ENCODE assay signal across 24 cellular contexts in the genomic region with DNA sequence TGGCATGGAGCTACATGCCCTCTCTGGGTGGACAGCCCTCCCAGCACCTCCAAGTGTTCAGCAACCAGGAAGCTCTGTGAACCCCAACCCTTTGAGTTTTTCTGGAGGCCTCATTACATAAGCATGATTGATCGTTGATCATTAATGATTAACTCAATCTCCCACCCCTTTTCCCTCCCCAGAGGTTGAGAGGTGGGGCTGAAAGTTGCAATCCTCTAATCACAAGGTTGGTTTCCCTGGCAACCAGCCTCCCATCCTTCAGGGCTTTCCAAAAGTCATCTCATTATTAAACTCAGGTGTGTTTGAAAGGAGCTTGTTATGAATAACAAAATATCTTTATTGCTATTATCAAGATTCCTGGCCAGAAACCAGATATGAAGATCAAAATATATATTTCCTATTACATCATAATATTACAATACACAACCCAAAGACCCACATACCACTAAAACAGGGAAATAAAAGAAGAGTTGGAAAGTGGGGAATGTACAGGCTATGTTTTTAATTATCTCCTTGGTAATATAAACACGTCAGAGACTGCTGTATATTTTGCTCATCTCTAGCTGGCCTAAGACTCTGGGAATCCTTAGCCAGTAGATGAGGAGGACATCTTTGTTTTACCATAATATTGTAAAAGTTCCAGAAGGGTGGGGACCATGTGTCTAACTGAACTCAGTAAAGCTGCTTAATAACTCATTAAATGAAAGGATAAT.
A peak's percentile ranks its signal among the peaks of the same experiment; 100 is the strongest.
DNase-seq lines count a peak whose midpoint lies in the region; ATAC-seq, FAIRE-seq and TF ChIP-seq lines count a peak whose summit lies in the region.
"Had no signal": no experiment of that assay in that cellular context is flagged by ENCODE, and none has a peak within 500 bp of the region (broad histone marks: within the 10 kb centered on the region; RNA-seq: fewer than 3 reads in every experiment).

No MANE protein-coding gene starts in this region.

- H3K4me1 ChIP-seq in K562 (replicated peaks in 1 of 2; ENCODE audit: control insufficient read depth in 2 of 2, insufficient read depth in 2 of 2, low read length in 2 of 2) (peaks cover 18 to 34% of the 10 kb centered on the region in 2 experiments; a peak in 4 of 5 replicates), skeletal muscle satellite cell (ENCODE audit: control insufficient read depth, insufficient read depth, low read length) (peaks cover 40% of the 10 kb centered on the region)
- no peaks in the 10 kb centered on the region for H3K4me1 ChIP-seq in CD8-positive, alpha-beta T cell (ENCODE audit: insufficient read depth, low read length)

- intact Hi-C loops in K562 (cut with micrococcal nuclease) = no loop called here
- intact Hi-C loops in CD8-positive, alpha-beta T cell (cut with DNase I, micrococcal nuclease) = no loop called here

- H3K4me3 ChIP-seq in K562 (no peak overlapping the region), skeletal muscle satellite cell (ENCODE audit: low read length) (no peak overlapping the region)
- H3K4me3 ChIP-seq in CD8-positive, alpha-beta T cell (ENCODE audit: low read depth, low read length) = no peak overlapping the region
- H3K4me3 ChIP-seq: thoracic aorta, vagina had no signal

- in situ Hi-C loops in K562 (cut with MboI) = no loop called here

- POLR2A ChIA-PET in K562 (lab: Yijun Ruan, JAX) = interaction anchor here (0.7 kb wide), 1 partner anchor 15 kb away, joined by 3 read pairs; no protein-coding TSS in a partner anchor
- POLR2A ChIA-PET in CD8-positive, alpha-beta T cell (lab: Charles Lee) = no interaction called here

- H3K36me3 Mint-ChIP-seq in CD8-positive, alpha-beta T cell = no peaks in the 10 kb centered on the region
- H3K36me3 Mint-ChIP-seq: naive thymus-derived CD4-positive, alpha-beta T cell had no signal

- no TSS peak for BruUV-seq in K562 (replicated peaks; lab: Mats Ljungman, UMichigan)

- no peaks in the 10 kb centered on the region for H4K20me1 ChIP-seq in K562 (replicated peaks; ENCODE audit: control insufficient read depth, insufficient read depth, low read length)

- peak; percentile 96 for DNase-seq in HT-29 (ENCODE audit: low spot score)
- no peak for DNase-seq in K562 (ENCODE audit: extremely low read depth in 1 of 4, low spot score in 3 of 4)
- peak; percentile 54 for DNase-seq in kidney tubule cell (ENCODE audit: low spot score)
- DNase-seq in GM03348 (ENCODE audit: low spot score) = no peak
- DNase-seq in activated effector memory CD4-positive, alpha-beta T cell treated with anti-CD3 and anti-CD28 coated beads, Interleukin-2, amount 50 U/mL, for 16 hours = no peak
- no peak for DNase-seq in CD8-positive, alpha-beta T cell
- DNase-seq: activated CD4-positive, alpha-beta T cell treated with anti-CD3 and anti-CD28 coated beads for 1 hour; activated CD8-positive, alpha-beta T cell treated with anti-CD3 and anti-CD28 coated beads for 36 hours; activated effector memory CD4-positive, alpha-beta T cell treated with Interleukin-2 at 50 U/mL for 16 hours; KBM-7; MM.1S; naive thymus-derived CD4-positive, alpha-beta T cell; NCI-H1417 treated with DMSO at 0.1 percent for 48 hours; NCI-H2107; NCI-H446 treated with DMSO at 0.1 percent for 48 hours; occipital lobe; stimulated activated CD4-positive, alpha-beta T cell treated with anti-CD3 and anti-CD28 coated beads, Interleukin-4, amount 100 ng/mL, for 4 hours; stimulated activated naive CD4-positive, alpha-beta T cell had no signal

- H3K9me3 ChIP-seq in K562 (replicated peaks; ENCODE audit: control insufficient read depth, insufficient read depth, low read depth, low read length) = no peaks in the 10 kb centered on the region
- H3K9me3 ChIP-seq in skeletal muscle satellite cell (replicated peaks; ENCODE audit: low read length) = no peaks in the 10 kb centered on the region
- H3K9me3 ChIP-seq in CD8-positive, alpha-beta T cell (ENCODE audit: low read length) = no peaks in the 10 kb centered on the region
- H3K9me3 ChIP-seq: thoracic aorta, vagina had no signal

- H3K4me3 Mint-ChIP-seq in CD8-positive, alpha-beta T cell = no peak overlapping the region
- H3K4me3 Mint-ChIP-seq: activated CD8-positive, alpha-beta T cell treated with anti-CD3 and anti-CD28 coated beads for 36 hours; naive thymus-derived CD4-positive, alpha-beta T cell had no signal

- H3K27me3 ChIP-seq in K562 (ENCODE audit: control insufficient read depth in 2 of 2, insufficient read depth in 2 of 2, low read length in 2 of 2) (no peaks in the 10 kb centered on the region), skeletal muscle satellite cell (ENCODE audit: control insufficient read depth, insufficient read depth, low read length) (no peaks in the 10 kb centered on the region)
- no peaks in the 10 kb centered on the region for H3K27me3 ChIP-seq in CD8-positive, alpha-beta T cell (ENCODE audit: insufficient read depth, low read length)
- H3K27me3 ChIP-seq: vagina had no signal

- TF ChIP-seq POLR2A in K562 (conservative IDR thresholded peaks at IDR 0.05) = no peak

- no peak for TF ChIP-seq CTCF in K562 (IDR thresholded peaks at IDR 0.05 in 2 of 3, conservative IDR thresholded peaks at IDR 0.05 in 1 of 3; ENCODE audit: insufficient read depth in 2 of 3, low read depth in 1 of 3, low read length in 3 of 3)
- TF ChIP-seq CTCF in CD8-positive, alpha-beta T cell (IDR thresholded peaks at IDR 0.05) = no peak

- H3K9me1 ChIP-seq in K562 (ENCODE audit: control insufficient read depth, insufficient read depth, low read length) = no peaks in the 10 kb centered on the region

- H3K36me3 ChIP-seq in K562 (ENCODE audit: control insufficient read depth, insufficient read depth, low read length) (no peaks in the 10 kb centered on the region), skeletal muscle satellite cell (ENCODE audit: insufficient read depth, low read length) (no peaks in the 10 kb centered on the region)
- no peaks in the 10 kb centered on the region for H3K36me3 ChIP-seq in CD8-positive, alpha-beta T cell (ENCODE audit: insufficient read depth, low read length)
- H3K36me3 ChIP-seq: thoracic aorta, vagina had no signal

- H3K4me2 ChIP-seq in K562 (ENCODE audit: insufficient read depth, low read length) (no peak overlapping the region), skeletal muscle satellite cell (ENCODE audit: low read length) (no peak overlapping the region)

- 15% methylated on average over 2 of the region's 2 CpGs for WGBS in K562 (ENCODE audit: insufficient coverage, low coverage, missing lambda C conversion rate)

- H3K9me3 Mint-ChIP-seq in CD8-positive, alpha-beta T cell = no peaks in the 10 kb centered on the region
- H3K9me3 Mint-ChIP-seq: activated CD8-positive, alpha-beta T cell treated with anti-CD3 and anti-CD28 coated beads for 36 hours; naive thymus-derived CD4-positive, alpha-beta T cell had no signal

- FAIRE-seq in K562 (lab: Jason Lieb, UNC) = no peak

- H2AFZ ChIP-seq in K562 (ENCODE audit: low read depth, low read length) = no peak overlapping the region

- H3K27ac ChIP-seq in K562 (ENCODE audit: extremely low read depth, low read depth, low read length) = no peak overlapping the region
- H3K27ac ChIP-seq in CD8-positive, alpha-beta T cell (ENCODE audit: low read depth, low read length) = no peak overlapping the region
- H3K27ac ChIP-seq: C4-2B, epithelial cell of prostate, thoracic aorta, vagina had no signal

- no peaks in the 10 kb centered on the region for H3K4me1 Mint-ChIP-seq in CD8-positive, alpha-beta T cell (ENCODE audit: low read depth)

- no peak for TF ChIP-seq RAD21 in K562 (CRISPR knock-in tag; conservative IDR thresholded peaks at IDR 0.05 in 1 of 2, IDR thresholded peaks at IDR 0.05 in 1 of 2)

- H3K27ac Mint-ChIP-seq in CD8-positive, alpha-beta T cell = no peak overlapping the region
- H3K27ac Mint-ChIP-seq: activated CD8-positive, alpha-beta T cell treated with anti-CD3 and anti-CD28 coated beads for 36 hours; naive thymus-derived CD4-positive, alpha-beta T cell had no signal

- no peak for TF ChIP-seq EP300 in K562 (IDR thresholded peaks at IDR 0.05; ENCODE audit: low read length)

- ATAC-seq in K562 = no peak
- ATAC-seq in CD8-positive, alpha-beta T cell = no peak
- ATAC-seq: activated CD8-positive, alpha-beta T cell treated with anti-CD3 and anti-CD28 coated beads for 36 hours; naive thymus-derived CD4-positive, alpha-beta T cell; Right ventricle myocardium inferior had no signal

- H3K9ac ChIP-seq in K562 (ENCODE audit: insufficient read depth in 1 of 2, low read depth in 2 of 2, low read length in 2 of 2) = no peak overlapping the region
- H3K9ac ChIP-seq in skeletal muscle satellite cell (ENCODE audit: low read depth, low read length) = peak overlapping the region; percentile 24

- no peaks in the 10 kb centered on the region for H3K27me3 Mint-ChIP-seq in CD8-positive, alpha-beta T cell (ENCODE audit: low read depth)

- no peaks in the 10 kb centered on the region for H3K79me2 ChIP-seq in K562 (ENCODE audit: control insufficient read depth, insufficient read depth, low read length)

- CTCF ChIA-PET in K562 (lab: Yijun Ruan, JAX; ENCODE audit: low intra/inter-chr PET ratio) = no interaction called here
- CTCF ChIA-PET in CD8-positive, alpha-beta T cell (lab: Charles Lee) = no interaction called here

TF ChIP-seq in K562, 482 proteins besides CTCF, POLR2A, EP300 and RAD21:
- TF ChIP-seq CCAR2 (IDR thresholded peaks at IDR 0.05; ENCODE audit: low read depth, low read length) (no peak), RFX1 (IDR thresholded peaks at IDR 0.05) (peak; percentile 31; the same call in 1 of the 2 replicates), TCF7 (IDR thresholded peaks at IDR 0.05; ENCODE audit: borderline replicate concordance) (no peak), CEBPG (CRISPR knock-in tag; IDR thresholded peaks at IDR 0.05) (no peak), CEBPG (tag; conservative IDR thresholded peaks at IDR 0.05 in 1 of 2, IDR thresholded peaks at IDR 0.05 in 1 of 2) (peak in 1 of 2 experiments; percentile 44; a peak in 1 of 4 replicates), BCOR (IDR thresholded peaks at IDR 0.05) (no peak)
- TF ChIP-seq, protein P1, sequence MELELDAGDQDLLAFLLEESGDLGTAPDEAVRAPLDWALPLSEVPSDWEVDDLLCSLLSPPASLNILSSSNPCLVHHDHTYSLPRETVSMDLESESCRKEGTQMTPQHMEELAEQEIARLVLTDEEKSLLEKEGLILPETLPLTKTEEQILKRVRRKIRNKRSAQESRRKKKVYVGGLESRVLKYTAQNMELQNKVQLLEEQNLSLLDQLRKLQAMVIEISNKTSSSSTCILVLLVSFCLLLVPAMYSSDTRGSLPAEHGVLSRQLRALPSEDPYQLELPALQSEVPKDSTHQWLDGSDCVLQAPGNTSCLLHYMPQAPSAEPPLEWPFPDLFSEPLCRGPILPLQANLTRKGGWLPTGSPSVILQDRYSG (tag; conservative IDR thresholded peaks at IDR 0.05; ENCODE audit: low read depth) = no peak

Comparison
In these comparisons a context has a peak if more than half of its experiments do, and no peak if none do; other contexts are left out.
1. DNase-seq: peak in HT-29 (single experiment) and kidney tubule cell (single experiment); none in K562 (0 of 4), GM03348 (single experiment), activated effector memory CD4-positive, alpha-beta T cell treated with anti-CD3 and anti-CD28 coated beads, Interleukin-2, amount 50 U/mL, for 16 hours (single experiment) and CD8-positive, alpha-beta T cell (0 of 7).